Comparison of ENCODE assay signal across 18 cellular contexts in the genomic region with DNA sequence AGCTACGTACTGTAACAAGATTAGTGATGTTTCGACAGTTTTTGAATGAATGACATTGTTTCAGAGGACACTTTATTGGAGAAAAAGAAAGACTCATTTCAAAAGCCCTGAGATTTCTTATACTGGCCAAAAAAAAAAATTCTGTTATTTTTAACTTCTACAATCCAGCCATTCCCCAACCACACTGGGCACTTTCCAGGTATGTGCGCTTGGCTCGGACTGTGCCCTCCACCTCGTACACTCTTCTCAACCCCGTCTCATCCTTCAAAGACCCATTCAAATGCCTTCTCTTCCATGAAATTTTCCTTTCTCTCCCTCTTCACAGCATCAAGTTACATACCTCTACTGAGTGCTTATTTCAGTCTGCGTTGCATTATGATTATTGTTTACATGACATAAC.
DNase-seq lines count a peak whose midpoint lies in the region; ATAC-seq and TF ChIP-seq lines count a peak whose summit lies in the region.
"Had no signal": no experiment of that assay in that cellular context is flagged by ENCODE, and none has a peak within 500 bp of the region (broad histone marks: within the 10 kb centered on the region; RNA-seq: fewer than 3 reads in every experiment).

No MANE protein-coding gene starts in this region.

- H3K9me2 ChIP-seq in OCI-LY7 (ENCODE audit: insufficient read depth, low read length), result no peaks in the 10 kb centered on the region

- H4K20me1 ChIP-seq in OCI-LY7 (ENCODE audit: insufficient read depth, low read length), result no peaks in the 10 kb centered on the region

- POLR2A ChIA-PET in OCI-LY7 (lab: Charles Lee), result interaction anchor here (0.5 to 1.4 kb wide), 2 partner anchors 29 to 52 kb away, joined by 3 to 4 read pairs; no protein-coding TSS in a partner anchor

- intact Hi-C loops in OCI-LY7 (cut with micrococcal nuclease; ENCODE audit: unreplicated experiment), result no loop called here
- intact Hi-C loops in left lung (cut with DNase I), result no loop called here

- H3K36me3 ChIP-seq in OCI-LY7 (ENCODE audit: insufficient read depth, low read length) (no peaks in the 10 kb centered on the region), left lung (no peaks in the 10 kb centered on the region), BE2C (no peaks in the 10 kb centered on the region)

- CTCF ChIA-PET in OCI-LY7 (lab: Charles Lee; ENCODE audit: unreplicated experiment), result no interaction called here

- H3K27ac ChIP-seq in OCI-LY7 (ENCODE audit: low read depth, low read length, poor library complexity, severe bottlenecking) (no peak overlapping the region), left lung (no peak overlapping the region), coronary artery (no peak overlapping the region)
- H3K27ac ChIP-seq: 22Rv1, HL-60 had no signal

- peak overlapping the region; percentile 52; the same call in 1 of the 2 replicates for H3K4me2 ChIP-seq in OCI-LY7 (ENCODE audit: low read length)

- no TSS peak for BruUV-seq in OCI-LY7 (replicated peaks; lab: Mats Ljungman, UMichigan)

- H3K27me3 ChIP-seq in left lung (no peaks in the 10 kb centered on the region), BE2C (no peaks in the 10 kb centered on the region)

- H3K4me1 ChIP-seq in OCI-LY7 (ENCODE audit: insufficient read depth, low read length, poor library complexity, severe bottlenecking) (peaks cover 10% of the 10 kb centered on the region), left lung (no peaks in the 10 kb centered on the region), BE2C (peaks cover 9% of the 10 kb centered on the region; the same call in 1 of the 2 replicates)

- H3K79me2 ChIP-seq in OCI-LY7 (ENCODE audit: insufficient read depth, low read depth, low read length), result no peaks in the 10 kb centered on the region

- DNase-seq in NCI-H2107 (lab: John Stamatoyannopoulos, UW) (peak; percentile 30), NCI-H2107 treated with DMSO at 0.1 percent for 48 hours (lab: John Stamatoyannopoulos, UW; ENCODE audit: unreplicated experiment) (no peak), OCI-LY7 (ENCODE audit: low spot score) (no peak), left lung (no peak), SHP77 treated with DMSO at 0.1 percent for 48 hours (lab: John Stamatoyannopoulos, UW) (no peak), coronary artery (ENCODE audit: low spot score) (no peak), BE2C (no peak)
- DNase-seq: H7, HFFc6, IMR-90, NCI-H187 treated with DMSO at 0.1 percent for 48 hours, NCI-H2171 treated with DMSO at 0.1 percent for 48 hours, NCI-H524 treated with DMSO at 0.1 percent for 48 hours, NCI-H82, OCI-M1 had no signal

- no peaks in the 10 kb centered on the region for H3K9me3 ChIP-seq in OCI-LY7 (ENCODE audit: low read length)
- peaks cover 0 to 2% of the 10 kb centered on the region in 2 donors for H3K9me3 ChIP-seq in left lung
- H3K9me3 ChIP-seq in BE2C, result no peaks in the 10 kb centered on the region

- ATAC-seq in left lung (peak; percentile 49), GM19452 (IDR thresholded peaks at IDR 0.05; ENCODE audit: unreplicated experiment) (no peak)

- TF ChIP-seq CTCF in OCI-LY7 (conservative IDR thresholded peaks at IDR 0.05; ENCODE audit: low read length) (no peak), left lung (IDR thresholded peaks at IDR 0.05) (no peak), coronary artery (IDR thresholded peaks at IDR 0.05) (no peak), BE2C (IDR thresholded peaks at IDR 0.05; ENCODE audit: low read depth, low read length) (no peak)

- no peak overlapping the region for H2AFZ ChIP-seq in OCI-LY7 (ENCODE audit: low read length)

- H3K4me3 ChIP-seq in OCI-LY7 (ENCODE audit: low read depth, low read length, poor library complexity, severe bottlenecking) (no peak overlapping the region), left lung (no peak overlapping the region), coronary artery (no peak overlapping the region), BE2C (ENCODE audit: low read depth, low read length) (no peak overlapping the region)
